ENCODE assay signal across 1 cellular context in genomic region chr14:51239813-51240803, GRCh38.
TF ChIP-seq lines count a peak whose summit lies in the region.

TSS of gene TMX1 (plus strand) at chr14:51240247. CDS start at chr14:51240293, 46 bp downstream.

TF ChIP-seq in WTC11, 78 proteins besides CTCF, POLR2A, EP300 and RAD21 (continued from another document):
- no peak for TF ChIP-seq ZNF281 (CRISPR knock-in tag; IDR thresholded peaks at IDR 0.05)
- peak; percentile 75; the same call in 1 of the 2 replicates for TF ChIP-seq FOXP1 (CRISPR knock-in tag; IDR thresholded peaks at IDR 0.05; ENCODE audit: borderline replicate concordance)
- TF ChIP-seq ZNF512 (CRISPR knock-in tag; IDR thresholded peaks at IDR 0.05; ENCODE audit: borderline replicate concordance) = no peak
- no peak for TF ChIP-seq ZBTB21 (CRISPR knock-in tag; IDR thresholded peaks at IDR 0.05; ENCODE audit: borderline replicate concordance)
- 0 out of 2 replicates have a peak, but pooled peaks have one; percentile 69 for TF ChIP-seq FOXP4 (CRISPR knock-in tag; IDR thresholded peaks at IDR 0.05)
- TF ChIP-seq TEAD1 (CRISPR knock-in tag; IDR thresholded peaks at IDR 0.05) = peak; percentile 67; the same call in 1 of the 2 replicates
- peak; percentile 34; the same call in 1 of the 2 replicates for TF ChIP-seq USF1 (CRISPR knock-in tag; IDR thresholded peaks at IDR 0.05)
- TF ChIP-seq OVOL2 (CRISPR knock-in tag; IDR thresholded peaks at IDR 0.05; ENCODE audit: borderline replicate concordance) = no peak
- TF ChIP-seq ATF3 (CRISPR knock-in tag; conservative IDR thresholded peaks at IDR 0.05) = no peak
- TF ChIP-seq MAX (CRISPR knock-in tag; IDR thresholded peaks at IDR 0.05) = peak; percentile 73
- 0 out of 2 replicates have a peak, but pooled peaks have one; percentile 49 for TF ChIP-seq ZNF263 (CRISPR knock-in tag; IDR thresholded peaks at IDR 0.05; ENCODE audit: low read depth)
- TF ChIP-seq ZNF671 (CRISPR knock-in tag; IDR thresholded peaks at IDR 0.05) = no peak
- TF ChIP-seq IRF1 (CRISPR knock-in tag; IDR thresholded peaks at IDR 0.05) = no peak
- peak; percentile 68; the same call in 1 of the 2 replicates for TF ChIP-seq GABPB1 (CRISPR knock-in tag; IDR thresholded peaks at IDR 0.05)
- no peak for TF ChIP-seq GRHL2 (CRISPR knock-in tag; IDR thresholded peaks at IDR 0.05; ENCODE audit: insufficient replicate concordance, severe bottlenecking)
- no peak; the same call in 1 of the 2 replicates for TF ChIP-seq HMGXB4 (CRISPR knock-in tag; IDR thresholded peaks at IDR 0.05)
- TF ChIP-seq ELF4 (CRISPR knock-in tag; IDR thresholded peaks at IDR 0.05; ENCODE audit: low read depth) = no peak
- no peak for TF ChIP-seq E2F4 (CRISPR knock-in tag; IDR thresholded peaks at IDR 0.05; ENCODE audit: borderline replicate concordance, low read depth)
- peak; percentile 76 for TF ChIP-seq TP53 (CRISPR knock-in tag; IDR thresholded peaks at IDR 0.05)
- TF ChIP-seq ZSCAN18 (CRISPR knock-in tag; IDR thresholded peaks at IDR 0.05) = no peak
- TF ChIP-seq CREB1 (CRISPR knock-in tag; IDR thresholded peaks at IDR 0.05) = no peak
- 0 out of 2 replicates have a peak, but pooled peaks have one; percentile 37 for TF ChIP-seq MLX (CRISPR knock-in tag; IDR thresholded peaks at IDR 0.05)
TF ChIP-seq in WTC11: peak in this region for 21.
